Comparison of ENCODE assay signal across 8 cellular contexts in the genomic region with DNA sequence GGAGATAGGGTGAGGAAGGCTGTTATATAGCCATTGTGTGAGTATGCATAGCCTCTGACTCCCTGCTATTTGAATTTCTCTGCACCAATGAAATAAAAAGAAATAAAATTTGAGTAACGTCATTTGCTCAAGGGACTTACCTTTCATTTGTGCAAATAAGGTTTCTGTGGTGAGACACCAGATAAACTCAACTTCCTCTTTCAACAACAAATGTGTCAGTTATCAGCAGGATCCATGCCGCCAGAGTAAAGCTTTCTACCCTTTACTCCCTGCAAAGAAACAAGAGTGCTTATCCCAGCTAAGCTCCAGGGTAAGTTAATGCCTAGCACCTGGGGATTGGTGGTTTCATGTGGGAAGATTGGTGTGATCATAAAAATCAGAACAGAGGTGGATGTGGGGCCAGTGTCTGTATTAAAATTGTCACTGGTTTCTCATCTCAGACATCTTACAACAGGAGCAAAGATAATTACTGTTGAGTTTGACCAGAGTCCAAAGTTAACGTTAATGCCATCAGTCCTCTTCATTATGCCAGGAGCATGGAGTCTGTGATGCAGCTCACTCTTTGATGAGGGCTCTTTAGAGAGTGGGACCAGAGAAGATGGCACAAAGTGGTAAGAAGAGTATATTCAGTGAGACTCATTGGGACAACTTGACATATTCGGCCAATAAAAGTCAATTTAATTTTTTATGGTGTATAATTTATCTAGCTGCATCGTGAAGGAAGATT. TPM values are rescaled to one million over a fixed set of nuclear protein-coding genes. Genes with fewer than 3 reads are reported as not detected.
DNase-seq lines count a peak whose midpoint lies in the region; ATAC-seq and TF ChIP-seq lines count a peak whose summit lies in the region.

A gene with protein sequence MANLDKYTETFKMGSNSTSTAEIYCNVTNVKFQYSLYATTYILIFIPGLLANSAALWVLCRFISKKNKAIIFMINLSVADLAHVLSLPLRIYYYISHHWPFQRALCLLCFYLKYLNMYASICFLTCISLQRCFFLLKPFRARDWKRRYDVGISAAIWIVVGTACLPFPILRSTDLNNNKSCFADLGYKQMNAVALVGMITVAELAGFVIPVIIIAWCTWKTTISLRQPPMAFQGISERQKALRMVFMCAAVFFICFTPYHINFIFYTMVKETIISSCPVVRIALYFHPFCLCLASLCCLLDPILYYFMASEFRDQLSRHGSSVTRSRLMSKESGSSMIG (plus strand): TSS at position 206 of the 727 bp plus-strand sequence. CDS start 15,130 bp downstream, outside the sequence.

- no peaks in the 10 kb centered on the region for H3K4me1 ChIP-seq in CD4-positive, CD25-positive, alpha-beta regulatory T cell (ENCODE audit: control insufficient read depth, insufficient read depth, low read length, poor library complexity, severe bottlenecking)
- H3K4me1 ChIP-seq in ovary (ENCODE audit: insufficient read depth): no peaks in the 10 kb centered on the region

- WGBS in ovary, 3 donors: 52 to 60% (median 58%) methylated on average over 5 of the region's 5 CpGs

- peak within 1 kb of the TSS; percentile 100 for H3K4me3 ChIP-seq in CD4-positive, CD25-positive, alpha-beta regulatory T cell (ENCODE audit: low read depth, low read length)
- no peak within 1 kb of the TSS for H3K4me3 ChIP-seq in ovary
- H3K4me3 ChIP-seq in dorsolateral prefrontal cortex: no peak within 1 kb of the TSS

- TF ChIP-seq POLR2A in ovary (IDR thresholded peaks at IDR 0.05): no peak

- ATAC-seq in CD4-positive, CD25-positive, alpha-beta regulatory T cell (ENCODE audit: low read depth in 2 of 2): peak; percentile 93 to 95
- ATAC-seq in GM19324 (IDR thresholded peaks at IDR 0.05; ENCODE audit: low FRiP score, unreplicated experiment): peak; percentile 67
- peak; percentile 82 for ATAC-seq in HG03280 (IDR thresholded peaks at IDR 0.05; ENCODE audit: unreplicated experiment)

- H3K9me3 ChIP-seq in CD4-positive, CD25-positive, alpha-beta regulatory T cell (ENCODE audit: control insufficient read depth in 2 of 2, low read length in 2 of 2): no peaks in the 10 kb centered on the region
- no peaks in the 10 kb centered on the region for H3K9me3 ChIP-seq in ovary

- peak within 1 kb of the TSS; percentile 95 to 100 (median 97) for H3K4me3 Mint-ChIP-seq in CD4-positive, CD25-positive, alpha-beta regulatory T cell
- H3K4me3 Mint-ChIP-seq in activated CD4-positive, alpha-beta T cell treated with anti-CD3 and anti-CD28 coated beads, Interleukin-2, amount 10 ng/mL, durations not matched to agents 24 days and 14 days: peak within 1 kb of the TSS; percentile 98
- no peak within 1 kb of the TSS for H3K4me3 Mint-ChIP-seq in Calu3 (ENCODE audit: low read depth, unreplicated experiment)

- intact Hi-C loops in activated CD4-positive, alpha-beta T cell treated with anti-CD3 and anti-CD28 coated beads, Interleukin-2, amount 10 ng/mL, durations not matched to agents 24 days and 14 days (cut with micrococcal nuclease): loop anchor here (1.0 to 10.0 kb wide), 8 partner anchors 22 to 841 kb away; a partner anchor contains a TSS
- intact Hi-C loops in Calu3 (cut with micrococcal nuclease; ENCODE audit: unreplicated experiment): no loop called here
- intact Hi-C loops in ovary (cut with DNase I): no loop called here
- intact Hi-C loops in dorsolateral prefrontal cortex (cut with DNase I): no loop called here

- H3K36me3 ChIP-seq in CD4-positive, CD25-positive, alpha-beta regulatory T cell (ENCODE audit: control insufficient read depth, insufficient read depth, low read length): no peaks in the 10 kb centered on the region
- no peaks in the 10 kb centered on the region for H3K36me3 ChIP-seq in ovary

- CTCF ChIA-PET in Calu3 (lab: Charles Lee): no interaction called here

- TF ChIP-seq CTCF in Calu3 (IDR thresholded peaks at IDR 0.05; ENCODE audit: unreplicated experiment) (no peak), ovary (IDR thresholded peaks at IDR 0.05) (no peak), dorsolateral prefrontal cortex (IDR thresholded peaks at IDR 0.05 in 54 of 56, conservative IDR thresholded peaks at IDR 0.05 in 2 of 56; ENCODE audit: low read depth in 1 of 56, partially characterized antibody in 56 of 56) (no peak)

- peak within 1 kb of the TSS; percentile 97 to 99 (median 98) for H3K27ac Mint-ChIP-seq in CD4-positive, CD25-positive, alpha-beta regulatory T cell
- H3K27ac Mint-ChIP-seq in activated CD4-positive, alpha-beta T cell treated with anti-CD3 and anti-CD28 coated beads, Interleukin-2, amount 10 ng/mL, durations not matched to agents 24 days and 14 days: peak within 1 kb of the TSS; percentile 98
- H3K27ac Mint-ChIP-seq in Calu3 (ENCODE audit: unreplicated experiment): no peak within 1 kb of the TSS

- peaks cover 5% of the 10 kb centered on the region for H3K36me3 Mint-ChIP-seq in CD4-positive, CD25-positive, alpha-beta regulatory T cell
- peaks cover 33% of the 10 kb centered on the region for H3K36me3 Mint-ChIP-seq in activated CD4-positive, alpha-beta T cell treated with anti-CD3 and anti-CD28 coated beads, Interleukin-2, amount 10 ng/mL, durations not matched to agents 24 days and 14 days (ENCODE audit: low read depth)
- no peaks in the 10 kb centered on the region for H3K36me3 Mint-ChIP-seq in Calu3 (ENCODE audit: insufficient read depth, unreplicated experiment)

- no peak for TF ChIP-seq EP300 in ovary (IDR thresholded peaks at IDR 0.05)

- peak; percentile 27 to 81 (median 76) for DNase-seq in CD4-positive, CD25-positive, alpha-beta regulatory T cell
- DNase-seq in activated CD4-positive, alpha-beta T cell treated with anti-CD3 and anti-CD28 coated beads, Interleukin-2, amount 10 ng/mL, durations not matched to agents 24 days and 14 days: peak; percentile 78
- DNase-seq in Calu3 (no peak), ovary (no peak), islet precursor cell (no peak), dorsolateral prefrontal cortex (no peak)

- peak within 1 kb of the TSS; percentile 77 for H3K27ac ChIP-seq in CD4-positive, CD25-positive, alpha-beta regulatory T cell (ENCODE audit: insufficient read depth, low read length, poor library complexity, severe bottlenecking)
- H3K27ac ChIP-seq in ovary: no peak within 1 kb of the TSS
- no peak within 1 kb of the TSS for H3K27ac ChIP-seq in dorsolateral prefrontal cortex

- peaks cover 0 to 2% (median 0%) of the 10 kb centered on the region in 7 donors for H3K9me3 Mint-ChIP-seq in CD4-positive, CD25-positive, alpha-beta regulatory T cell
- peaks cover 5% of the 10 kb centered on the region for H3K9me3 Mint-ChIP-seq in activated CD4-positive, alpha-beta T cell treated with anti-CD3 and anti-CD28 coated beads, Interleukin-2, amount 10 ng/mL, durations not matched to agents 24 days and 14 days
- H3K9me3 Mint-ChIP-seq in Calu3 (ENCODE audit: low read depth, unreplicated experiment): no peaks in the 10 kb centered on the region

- no peaks in the 10 kb centered on the region for H3K27me3 ChIP-seq in CD4-positive, CD25-positive, alpha-beta regulatory T cell (ENCODE audit: control insufficient read depth, insufficient read depth, low read length)
- H3K27me3 ChIP-seq in ovary (no peaks in the 10 kb centered on the region), dorsolateral prefrontal cortex (peaks cover 0 to 78% (median 16%) of the 10 kb centered on the region in 45 donors)

- peaks cover 5 to 54% (median 30%) of the 10 kb centered on the region in 4 donors for H3K4me1 Mint-ChIP-seq in CD4-positive, CD25-positive, alpha-beta regulatory T cell
- peaks cover 34% of the 10 kb centered on the region for H3K4me1 Mint-ChIP-seq in activated CD4-positive, alpha-beta T cell treated with anti-CD3 and anti-CD28 coated beads, Interleukin-2, amount 10 ng/mL, durations not matched to agents 24 days and 14 days
- peaks cover 6% of the 10 kb centered on the region for H3K4me1 Mint-ChIP-seq in Calu3 (ENCODE audit: low read depth, unreplicated experiment)

- no TSS peak for BruUV-seq in Calu3 (replicated peaks; lab: Mats Ljungman, UMichigan)

- H3K27me3 Mint-ChIP-seq in CD4-positive, CD25-positive, alpha-beta regulatory T cell: no peaks in the 10 kb centered on the region
- no peaks in the 10 kb centered on the region for H3K27me3 Mint-ChIP-seq in activated CD4-positive, alpha-beta T cell treated with anti-CD3 and anti-CD28 coated beads, Interleukin-2, amount 10 ng/mL, durations not matched to agents 24 days and 14 days
- no peaks in the 10 kb centered on the region for H3K27me3 Mint-ChIP-seq in Calu3 (ENCODE audit: unreplicated experiment)

RNA-seq across cellular contexts. Expression of the gene that starts here (rescaled TPM):
- total RNA-seq in CD4-positive, CD25-positive, alpha-beta regulatory T cell: 134 TPM
- 100 to 1,000 TPM in 1 of 4 donors, 10 to 100 TPM in 3; 76.5 to 105 (median 89.7) TPM for polyA plus RNA-seq in CD4-positive, CD25-positive, alpha-beta regulatory T cell
- total RNA-seq in activated CD4-positive, alpha-beta T cell treated with anti-CD3 and anti-CD28 coated beads, Interleukin-2, amount 10 ng/mL, durations not matched to agents 24 days and 14 days: 34.1 and 38.8 TPM in 2 replicates
- not detected in 2 replicates for total RNA-seq in Calu3 (2022)
- total RNA-seq in ovary: under 1 TPM in 4 of 7 donors, not detected in 3; 0.23 to 0.54 (median 0.28) TPM
- polyA plus RNA-seq in ovary: 1 to 10 TPM in 1 of 2 donors, under 1 TPM in 1; 0.11 to 1.9 TPM
- total RNA-seq in dorsolateral prefrontal cortex: 1 to 10 TPM in 1 of 120 experiments, under 1 TPM in 2, not detected in 117; 0.39 to 1.6 (median 0.96) TPM

Comparison
In these comparisons a context has a peak if more than half of its experiments do, and no peak if none do; other contexts are left out.
1. RNA of the gene that starts here (total RNA-seq): 134 TPM in CD4-positive, CD25-positive, alpha-beta regulatory T cell (single experiment) and 34.1 to 38.8 TPM in activated CD4-positive, alpha-beta T cell treated with anti-CD3 and anti-CD28 coated beads, Interleukin-2, amount 10 ng/mL, durations not matched to agents 24 days and 14 days; 0.23 to 0.54 TPM in ovary, not detected in Calu3 and 0.39 to 1.6 TPM in dorsolateral prefrontal cortex; every median in the first group is over 10 times any median in the second.
2. RNA of the gene that starts here (polyA plus RNA-seq): 76.5 to 105 TPM in CD4-positive, CD25-positive, alpha-beta regulatory T cell; 0.11 to 1.9 TPM in ovary; every median in the first group is over 10 times any median in the second.
3. DNase-seq: peak in CD4-positive, CD25-positive, alpha-beta regulatory T cell (3 of 3) and activated CD4-positive, alpha-beta T cell treated with anti-CD3 and anti-CD28 coated beads, Interleukin-2, amount 10 ng/mL, durations not matched to agents 24 days and 14 days (single experiment); none in Calu3 (single experiment), ovary (0 of 5), islet precursor cell (single experiment) and dorsolateral prefrontal cortex (0 of 10).
4. Peak in every context shown above with its lines, with median percentiles within 50 percentile points of each other: ATAC-seq.